12 cellular contexts compared by ENCODE assay signal in the genomic region with DNA sequence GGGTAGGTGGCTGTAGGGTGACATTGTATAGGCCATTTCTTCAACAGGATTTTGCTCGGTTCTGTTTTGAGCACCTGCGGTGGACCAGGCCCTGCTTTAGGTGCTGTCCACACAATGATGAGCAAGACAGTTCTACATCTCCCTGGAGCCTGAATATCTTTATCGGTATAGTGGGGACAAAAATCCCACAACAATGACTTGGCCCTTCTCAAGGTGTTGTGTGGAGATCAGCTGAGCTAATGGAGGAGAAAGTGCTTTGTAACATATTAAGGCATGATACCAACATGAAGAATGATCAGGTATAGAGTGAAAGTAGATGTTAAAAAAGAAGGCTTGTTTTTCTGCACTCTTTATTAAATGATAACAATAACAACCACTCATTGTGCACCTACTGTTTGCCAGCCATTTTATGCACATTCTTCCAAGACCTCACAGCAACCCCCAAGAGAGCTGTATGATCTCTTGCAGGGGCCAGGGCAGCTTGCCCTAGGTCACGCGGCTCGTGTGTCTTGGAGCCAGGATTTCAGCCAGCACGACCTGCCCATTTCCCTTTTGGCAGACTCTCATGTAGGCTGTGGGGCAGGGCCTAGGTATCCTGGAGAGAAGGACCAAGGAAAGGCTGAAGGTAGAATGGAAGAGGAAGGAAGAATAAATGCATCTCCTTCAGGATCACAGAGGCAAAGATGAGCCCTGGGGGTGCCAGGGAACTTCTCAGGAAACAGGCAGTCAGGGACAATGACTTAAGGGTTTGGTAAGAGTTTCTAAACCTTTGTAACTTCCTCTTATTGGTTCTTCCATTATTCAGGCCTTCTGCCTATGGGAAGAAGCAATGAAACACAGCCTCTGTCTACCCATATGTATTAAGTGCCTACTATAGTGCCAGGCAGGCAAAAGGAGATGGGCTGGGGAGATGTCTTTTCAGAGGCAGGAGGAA. TPM values are rescaled to one million over a fixed set of nuclear protein-coding genes. Genes with fewer than 3 reads are reported as not detected.
A peak's percentile ranks its signal among the peaks of the same experiment; 100 is the strongest.
DNase-seq lines count a peak whose midpoint lies in the region; ATAC-seq and TF ChIP-seq lines count a peak whose summit lies in the region.
"Had no signal": no experiment of that assay in that cellular context is flagged by ENCODE, and none has a peak within 500 bp of the region (broad histone marks: within the 10 kb centered on the region; RNA-seq: fewer than 3 reads in every experiment).

No MANE protein-coding gene starts in this region.

- peaks cover 100% of the 10 kb centered on the region for H3K4me1 Mint-ChIP-seq in CD14-positive monocyte
- peaks cover 61% of the 10 kb centered on the region for H3K4me1 Mint-ChIP-seq in activated B cell treated with CpG ODN at 0.5 μM for 24 hours

- H3K9me3 Mint-ChIP-seq in CD14-positive monocyte (no peaks in the 10 kb centered on the region), activated B cell treated with CpG ODN at 0.5 μM for 24 hours (no peaks in the 10 kb centered on the region)
- H3K9me3 Mint-ChIP-seq: activated naive CD4-positive, alpha-beta T cell treated with anti-CD3 and anti-CD28 coated beads, Interleukin-2, amount 50 U/mL, for 72 hours had no signal

- CTCF ChIA-PET in activated B cell treated with CpG ODN at 0.5 μM for 24 hours (lab: Charles Lee) = interaction anchor here (1.0 to 3.3 kb wide), 4 partner anchors 13 to 154 kb away, joined by 3 to 16 read pairs (median 3); partner anchors contain the start of gene PPARGC1B

- peak; percentile 50 for DNase-seq in CD14-positive monocyte (ENCODE audit: low spot score)
- no peak for DNase-seq in activated B cell treated with CpG ODN at 0.5 μM for 24 hours
- no peak for DNase-seq in stimulated activated naive CD8-positive, alpha-beta T cell treated with anti-CD3 and anti-CD28 coated beads, Interleukin-15, Interleukin-2, amounts not matched to agents 100 U/mL and 50 U/mL, for 24 hours
- DNase-seq in T-helper 9 cell = no peak
- no peak for DNase-seq in RPMI8226
- DNase-seq in NCI-H146 treated with DMSO at 0.1 percent for 48 hours (lab: John Stamatoyannopoulos, UW; ENCODE audit: unreplicated experiment) = no peak
- DNase-seq: mucosa of descending colon, NCI-H1417 treated with DMSO at 0.1 percent for 48 hours, T-helper 2 cell had no signal

- H3K27me3 Mint-ChIP-seq in CD14-positive monocyte (ENCODE audit: low read depth in 3 of 3) = peaks cover 0 to 1% (median 0%) of the 10 kb centered on the region in 3 donors
- H3K27me3 Mint-ChIP-seq in activated B cell treated with CpG ODN at 0.5 μM for 24 hours = no peaks in the 10 kb centered on the region

- POLR2A ChIA-PET in activated B cell treated with CpG ODN at 0.5 μM for 24 hours (lab: Charles Lee) = interaction anchor here (0.5 to 0.7 kb wide), 2 partner anchors 280 to 883 kb away, joined by 3 to 10 read pairs; no protein-coding TSS in a partner anchor

- H3K4me3 Mint-ChIP-seq in CD14-positive monocyte (peak overlapping the region; percentile 61 to 83), activated B cell treated with CpG ODN at 0.5 μM for 24 hours (peak overlapping the region; percentile 28)

- TF ChIP-seq CTCF in CD14-positive monocyte (IDR thresholded peaks at IDR 0.05) (no peak), activated B cell treated with CpG ODN at 0.5 μM for 24 hours (IDR thresholded peaks at IDR 0.05) (no peak)

- ATAC-seq in GM19463 (IDR thresholded peaks at IDR 0.05; ENCODE audit: unreplicated experiment) (peak; percentile 29), HG03139 (IDR thresholded peaks at IDR 0.05; ENCODE audit: unreplicated experiment) (peak; percentile 30), activated B cell treated with CpG ODN at 0.5 μM for 24 hours (ENCODE audit: low read depth) (peak; percentile 43)
- ATAC-seq in stimulated activated naive CD8-positive, alpha-beta T cell treated with anti-CD3 and anti-CD28 coated beads, Interleukin-15, Interleukin-2, amounts not matched to agents 100 U/mL and 50 U/mL, for 24 hours = no peak
- ATAC-seq: activated naive CD4-positive, alpha-beta T cell treated with anti-CD3 and anti-CD28 coated beads, Interleukin-2, amount 50 U/mL, for 72 hours had no signal

- intact Hi-C loops in CD14-positive monocyte (cut with micrococcal nuclease) (loop anchor here in 1 of 2 donors (2.0 to 10.0 kb wide), 3 partner anchors 13 to 265 kb away; partner anchors contain the start of genes PDE6A and PPARGC1B), activated B cell treated with CpG ODN at 0.5 μM for 24 hours (cut with micrococcal nuclease) (loop anchor here (1.0 to 2.0 kb wide), 4 partner anchors 13 to 148 kb away; partner anchors contain the start of gene PPARGC1B)

- H3K36me3 Mint-ChIP-seq in CD14-positive monocyte (no peaks in the 10 kb centered on the region), activated B cell treated with CpG ODN at 0.5 μM for 24 hours (ENCODE audit: low read depth) (no peaks in the 10 kb centered on the region)
- H3K36me3 Mint-ChIP-seq: activated naive CD4-positive, alpha-beta T cell treated with anti-CD3 and anti-CD28 coated beads, Interleukin-2, amount 50 U/mL, for 72 hours had no signal

- H3K27ac Mint-ChIP-seq in CD14-positive monocyte (peak overlapping the region; percentile 95 to 99 (median 97)), activated B cell treated with CpG ODN at 0.5 μM for 24 hours (peak overlapping the region; percentile 80)
- H3K27ac Mint-ChIP-seq: activated naive CD4-positive, alpha-beta T cell treated with anti-CD3 and anti-CD28 coated beads, Interleukin-2, amount 50 U/mL, for 72 hours had no signal

RNA-seq across cellular contexts. Expression of gene PPARGC1B, which starts 50.0 kb away (rescaled TPM):
- 1 to 10 TPM in 1 of 2 donors, under 1 TPM in 1; 0.67 to 2.0 TPM for polyA plus RNA-seq in CD14-positive monocyte
- total RNA-seq in activated B cell treated with CpG ODN at 0.5 μM for 24 hours = 3.7 and 6.4 TPM in 2 replicates
